In the genomic region with DNA sequence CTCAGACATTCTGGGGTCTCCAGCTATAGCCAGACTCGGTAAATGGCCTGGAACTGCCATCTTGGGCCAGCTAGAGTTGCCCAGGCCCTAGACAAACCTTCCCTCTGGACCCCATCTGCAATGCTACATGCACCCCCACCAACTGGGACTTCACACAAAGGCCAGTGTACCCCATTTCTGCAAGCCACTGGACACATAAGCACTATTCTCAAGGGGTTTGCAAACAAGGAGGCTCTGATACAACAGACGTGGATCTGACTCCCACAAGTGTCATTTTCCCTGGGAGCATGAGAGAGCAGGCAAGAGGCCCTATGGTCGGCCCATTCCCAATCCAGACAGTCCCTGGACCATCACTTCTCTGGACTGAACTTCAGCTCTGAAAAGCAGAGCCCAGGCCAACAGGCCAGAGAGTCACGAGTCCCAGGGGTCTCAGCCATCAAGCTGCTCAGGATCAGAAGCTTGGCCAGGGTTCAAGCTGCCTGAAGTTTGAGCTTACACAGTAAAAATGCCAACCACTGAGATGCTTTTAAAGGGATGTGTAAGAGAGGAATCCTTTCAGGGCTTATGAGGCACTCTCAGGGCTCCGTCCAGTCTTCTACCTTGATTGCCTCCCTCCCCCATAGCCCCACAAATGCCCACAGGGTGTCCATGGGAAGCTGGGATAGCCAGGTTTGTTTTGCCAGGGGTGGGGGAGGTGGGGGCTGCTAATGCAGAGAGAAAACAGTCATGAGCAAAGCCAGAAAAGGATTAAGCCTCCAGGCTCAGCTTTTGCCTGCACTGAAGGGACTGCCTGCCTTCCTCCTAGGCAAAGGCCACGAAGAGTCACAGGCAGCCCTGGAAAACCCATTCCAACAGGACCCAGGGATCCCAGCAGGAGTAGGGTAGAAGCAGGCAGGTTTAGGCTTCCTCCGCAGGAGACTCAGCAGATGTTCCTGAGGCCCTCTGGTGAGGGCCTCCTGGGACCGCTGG, we compare ENCODE assay signal across 9 cellular contexts. TPM values are rescaled to one million over a fixed set of nuclear protein-coding genes. Genes with fewer than 3 reads are reported as not detected.
A peak's percentile ranks its signal among the peaks of the same experiment; 100 is the strongest.
DNase-seq lines count a peak whose midpoint lies in the region; ATAC-seq and TF ChIP-seq lines count a peak whose summit lies in the region.
"Had no signal": no experiment of that assay in that cellular context is flagged by ENCODE, and none has a peak within 500 bp of the region (broad histone marks: within the 10 kb centered on the region; RNA-seq: fewer than 3 reads in every experiment).

No MANE protein-coding gene starts in this region.

- H3K27ac ChIP-seq in Peyer's patch (peak overlapping the region; percentile 78 to 95 (median 88)), epithelial cell of prostate (peak overlapping the region; percentile 86), sigmoid colon (peak overlapping the region; percentile 87 to 100 (median 94))

- TF ChIP-seq POLR2A in Peyer's patch (IDR thresholded peaks at IDR 0.05) (no peak), sigmoid colon (IDR thresholded peaks at IDR 0.05) (no peak)

- intact Hi-C loops in sigmoid colon (cut with DNase I): no loop called here

- in situ Hi-C loops in GM13976 (cut with MboI; ENCODE audit: low sequenced_read_pairs, unreplicated experiment): loop anchor here (25.0 kb wide), 1 partner anchor 291 kb away; no protein-coding TSS in a partner anchor

- ATAC-seq in GM19397 (IDR thresholded peaks at IDR 0.05; ENCODE audit: unreplicated experiment): no peak

- H3K9me3 ChIP-seq in Peyer's patch: no peaks in the 10 kb centered on the region
- no peaks in the 10 kb centered on the region for H3K9me3 ChIP-seq in sigmoid colon

- H3K4me3 ChIP-seq in Peyer's patch (no peak overlapping the region), sigmoid colon (no peak overlapping the region)

- DNase-seq in ELF-1 (ENCODE audit: low read depth, low spot score): peak; percentile 82
- no peak for DNase-seq in Peyer's patch
- DNase-seq in epithelial cell of prostate (ENCODE audit: low read depth, low spot score): no peak
- peak; percentile 77 for DNase-seq in sigmoid colon
- DNase-seq in GM13976 (ENCODE audit: low spot score): no peak
- no peak for DNase-seq in cerebellar nuclear complex (lab: John Stamatoyannopoulos, UW)
- no peak for DNase-seq in occipital lobe (lab: John Stamatoyannopoulos, UW)
- DNase-seq: NCI-H1105 treated with DMSO at 0.1 percent for 48 hours had no signal

- no peak for TF ChIP-seq EP300 in sigmoid colon (IDR thresholded peaks at IDR 0.05)

- no peaks in the 10 kb centered on the region for H3K36me3 ChIP-seq in Peyer's patch
- no peaks in the 10 kb centered on the region for H3K36me3 ChIP-seq in sigmoid colon

- WGBS in sigmoid colon, 2 donors: 72 to 85% methylated on average over 8 of the region's 8 CpGs

- H3K4me1 ChIP-seq in Peyer's patch (peaks cover 61 to 99% (median 82%) of the 10 kb centered on the region in 4 donors), sigmoid colon (peaks cover 0 to 100% (median 99%) of the 10 kb centered on the region in 4 donors)

- no peak for TF ChIP-seq CTCF in Peyer's patch (IDR thresholded peaks at IDR 0.05)
- no peak for TF ChIP-seq CTCF in sigmoid colon (IDR thresholded peaks at IDR 0.05)
- TF ChIP-seq CTCF in GM13976 (IDR thresholded peaks at IDR 0.05; ENCODE audit: borderline replicate concordance, control extremely low read depth, extremely low read depth, insufficient read depth, missing control alignments): no peak

- no peaks in the 10 kb centered on the region for H3K27me3 ChIP-seq in Peyer's patch
- H3K27me3 ChIP-seq in sigmoid colon: no peaks in the 10 kb centered on the region

RNA-seq across cellular contexts. Expression of gene PNMA1, which starts 31.7 kb away (rescaled TPM):
- total RNA-seq in Peyer's patch (10 to 100 TPM in 1 of 4 donors, 1 to 10 TPM in 3; 4.4 to 11.6 (median 7.0) TPM), sigmoid colon (10 to 100 TPM; 33.5 to 63.1 (median 37.3) TPM), occipital lobe (76.1 TPM)
- 10 to 100 TPM; 11.4 to 20.4 (median 16.9) TPM for polyA plus RNA-seq in sigmoid colon

Comparison
In these comparisons a context has a peak if more than half of its experiments do, and no peak if none do; other contexts are left out.
1. DNase-seq: peak in ELF-1 (single experiment) and sigmoid colon (single experiment); none in Peyer's patch (0 of 3), epithelial cell of prostate (single experiment), GM13976 (single experiment), cerebellar nuclear complex (0 of 2) and occipital lobe (single experiment).
2. Peak in every context shown above with its lines, with median percentiles within 50 percentile points of each other: H3K27ac ChIP-seq.